In genomic region chr6:146598785-146599405, GRCh38 we compare ENCODE assay signal across 1 cellular context.
A peak's percentile ranks its signal among the peaks of the same experiment; 100 is the strongest.
TF ChIP-seq lines count a peak whose summit lies in the region.

Gene ADGB, plus strand, starts transcription at chr6:146598972. Its CDS starts 69 bp downstream, at chr6:146599041.

TF ChIP-seq in HEK293, 187 proteins besides CTCF, POLR2A, EP300 and RAD21 (continued from another document):
- TF ChIP-seq, protein P1, sequence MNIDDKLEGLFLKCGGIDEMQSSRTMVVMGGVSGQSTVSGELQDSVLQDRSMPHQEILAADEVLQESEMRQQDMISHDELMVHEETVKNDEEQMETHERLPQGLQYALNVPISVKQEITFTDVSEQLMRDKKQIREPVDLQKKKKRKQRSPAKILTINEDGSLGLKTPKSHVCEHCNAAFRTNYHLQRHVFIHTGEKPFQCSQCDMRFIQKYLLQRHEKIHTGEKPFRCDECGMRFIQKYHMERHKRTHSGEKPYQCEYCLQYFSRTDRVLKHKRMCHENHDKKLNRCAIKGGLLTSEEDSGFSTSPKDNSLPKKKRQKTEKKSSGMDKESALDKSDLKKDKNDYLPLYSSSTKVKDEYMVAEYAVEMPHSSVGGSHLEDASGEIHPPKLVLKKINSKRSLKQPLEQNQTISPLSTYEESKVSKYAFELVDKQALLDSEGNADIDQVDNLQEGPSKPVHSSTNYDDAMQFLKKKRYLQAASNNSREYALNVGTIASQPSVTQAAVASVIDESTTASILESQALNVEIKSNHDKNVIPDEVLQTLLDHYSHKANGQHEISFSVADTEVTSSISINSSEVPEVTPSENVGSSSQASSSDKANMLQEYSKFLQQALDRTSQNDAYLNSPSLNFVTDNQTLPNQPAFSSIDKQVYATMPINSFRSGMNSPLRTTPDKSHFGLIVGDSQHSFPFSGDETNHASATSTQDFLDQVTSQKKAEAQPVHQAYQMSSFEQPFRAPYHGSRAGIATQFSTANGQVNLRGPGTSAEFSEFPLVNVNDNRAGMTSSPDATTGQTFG (tag by site-specific recombination; IDR thresholded peaks at IDR 0.05; ENCODE audit: borderline replicate concordance), result no peak
- TF ChIP-seq ZNF335 (tag by site-specific recombination; conservative IDR thresholded peaks at IDR 0.05) (peak; percentile 27; the same call in 1 of the 2 replicates), EGR2 (tag by site-specific recombination; IDR thresholded peaks at IDR 0.05; ENCODE audit: low read depth) (peak; percentile 34; the same call in 1 of the 2 replicates), KLF9 (tag by site-specific recombination; IDR thresholded peaks at IDR 0.05; ENCODE audit: low read depth) (peak; percentile 40; the same call in 1 of the 2 replicates), MZF1 (tag by site-specific recombination; IDR thresholded peaks at IDR 0.05; ENCODE audit: borderline replicate concordance) (no peak), ZBTB17 (tag by site-specific recombination; IDR thresholded peaks at IDR 0.05) (peak; percentile 85), ZFHX2 (tag by site-specific recombination; conservative IDR thresholded peaks at IDR 0.05) (peak; percentile 67), TCF7L2 (IDR thresholded peaks at IDR 0.05; ENCODE audit: borderline replicate concordance, low read depth, low read length) (no peak), ZNF596 (tag by site-specific recombination; IDR thresholded peaks at IDR 0.05) (no peak), ZNF416 (tag by site-specific recombination; IDR thresholded peaks at IDR 0.05) (no peak), KLF1 (tag by site-specific recombination; IDR thresholded peaks at IDR 0.05) (no peak), TRIM28 (IDR thresholded peaks at IDR 0.05; ENCODE audit: borderline replicate concordance, low read length) (0 out of 2 replicates have a peak, but pooled peaks have one; percentile 28), SP2 (tag by site-specific recombination; IDR thresholded peaks at IDR 0.05) (peak; percentile 34), SP3 (tag by site-specific recombination; IDR thresholded peaks at IDR 0.05) (peak; percentile 45)
